Comparison of ENCODE assay signal across 15 cellular contexts in the genomic region with DNA sequence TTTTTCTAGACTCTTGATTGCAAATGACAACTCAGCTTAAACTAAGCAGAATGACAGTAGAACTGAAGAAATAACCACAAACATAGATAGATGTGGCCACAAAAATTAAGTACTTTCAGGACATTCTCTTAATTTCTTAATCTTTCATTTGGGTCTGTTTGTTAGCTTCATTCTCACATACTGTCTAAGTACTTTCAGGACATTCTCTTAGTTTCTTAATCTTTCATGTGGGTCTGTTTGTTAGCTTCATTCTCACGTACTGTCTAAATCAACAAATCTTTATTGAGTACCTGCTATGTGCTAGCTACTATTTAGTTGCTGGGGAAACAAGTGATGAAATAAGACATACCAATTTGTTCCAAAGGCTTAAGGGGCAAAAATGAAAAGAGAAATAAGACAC. TPM values are rescaled to one million over a fixed set of nuclear protein-coding genes. Genes with fewer than 3 reads are reported as not detected.
DNase-seq lines count a peak whose midpoint lies in the region; ATAC-seq lines count a peak whose summit lies in the region.
"Had no signal": no experiment of that assay in that cellular context is flagged by ENCODE, and none has a peak within 500 bp of the region (broad histone marks: within the 10 kb centered on the region; RNA-seq: fewer than 3 reads in every experiment).

No MANE protein-coding gene starts in this region.

- DNase-seq in activated naive CD4-positive, alpha-beta T cell treated with anti-CD3 and anti-CD28 coated beads, Interleukin-2, amount 50 U/mL, for 16 hours = no peak
- DNase-seq in activated naive CD8-positive, alpha-beta T cell treated with anti-CD3 and anti-CD28 coated beads, Interleukin-2, amount 50 U/mL, for 24 hours = no peak
- DNase-seq in DMS153 (lab: John Stamatoyannopoulos, UW) = no peak
- no peak for DNase-seq in cerebellar cortex (ENCODE audit: low spot score)
- DNase-seq in anterior cingulate cortex (lab: John Stamatoyannopoulos, UW) = no peak
- DNase-seq: BE2C, cortex of kidney, DMS79 treated with DMSO at 0.1 percent for 48 hours, left ventricle myocardium inferior, NCI-H2081, NCI-H82 had no signal

- H3K4me3 Mint-ChIP-seq in activated naive CD4-positive, alpha-beta T cell treated with anti-CD3 and anti-CD28 coated beads, Interleukin-2, amount 50 U/mL, for 24 hours = peak overlapping the region; percentile 83
- H3K4me3 Mint-ChIP-seq in IgD-negative memory B cell = peak overlapping the region in 3 of 4 donors; percentile 62 to 69 (median 68)
- peak overlapping the region; percentile 68 for H3K4me3 Mint-ChIP-seq in activated naive CD8-positive, alpha-beta T cell treated with anti-CD3 and anti-CD28 coated beads, Interleukin-2, amount 50 U/mL, for 24 hours
- H3K4me3 Mint-ChIP-seq in stimulated activated naive CD8-positive, alpha-beta T cell treated with anti-CD3 and anti-CD28 coated beads, Interleukin-15, Interleukin-2, amounts not matched to agents 100 ng/mL and 50 ng/mL, for 24 hours = peak overlapping the region; percentile 67

- peaks cover 86% of the 10 kb centered on the region for H3K4me1 Mint-ChIP-seq in activated naive CD4-positive, alpha-beta T cell treated with anti-CD3 and anti-CD28 coated beads, Interleukin-2, amount 50 U/mL, for 24 hours
- H3K4me1 Mint-ChIP-seq in IgD-negative memory B cell = peaks cover 66 to 69% (median 68%) of the 10 kb centered on the region in 3 donors
- H3K4me1 Mint-ChIP-seq in activated naive CD8-positive, alpha-beta T cell treated with anti-CD3 and anti-CD28 coated beads, Interleukin-2, amount 50 U/mL, for 24 hours = peaks cover 94% of the 10 kb centered on the region
- peaks cover 91% of the 10 kb centered on the region for H3K4me1 Mint-ChIP-seq in stimulated activated naive CD8-positive, alpha-beta T cell treated with anti-CD3 and anti-CD28 coated beads, Interleukin-15, Interleukin-2, amounts not matched to agents 100 ng/mL and 50 ng/mL, for 24 hours (ENCODE audit: low read depth)

- peak; percentile 27 for ATAC-seq in activated naive CD8-positive, alpha-beta T cell treated with anti-CD3 and anti-CD28 coated beads, Interleukin-2, amount 50 U/mL, for 24 hours
- ATAC-seq: esophagus mucosa had no signal

- peak overlapping the region; percentile 98 for H3K27ac Mint-ChIP-seq in activated naive CD4-positive, alpha-beta T cell treated with anti-CD3 and anti-CD28 coated beads, Interleukin-2, amount 50 U/mL, for 24 hours
- H3K27ac Mint-ChIP-seq in IgD-negative memory B cell = peak overlapping the region; percentile 60 to 82 (median 76)
- H3K27ac Mint-ChIP-seq in activated naive CD8-positive, alpha-beta T cell treated with anti-CD3 and anti-CD28 coated beads, Interleukin-2, amount 50 U/mL, for 24 hours = peak overlapping the region; percentile 87
- H3K27ac Mint-ChIP-seq in stimulated activated naive CD8-positive, alpha-beta T cell treated with anti-CD3 and anti-CD28 coated beads, Interleukin-15, Interleukin-2, amounts not matched to agents 100 ng/mL and 50 ng/mL, for 24 hours = peak overlapping the region; percentile 93

- no peaks in the 10 kb centered on the region for H3K27me3 Mint-ChIP-seq in activated naive CD4-positive, alpha-beta T cell treated with anti-CD3 and anti-CD28 coated beads, Interleukin-2, amount 50 U/mL, for 24 hours
- H3K27me3 Mint-ChIP-seq in IgD-negative memory B cell = no peaks in the 10 kb centered on the region
- no peaks in the 10 kb centered on the region for H3K27me3 Mint-ChIP-seq in activated naive CD8-positive, alpha-beta T cell treated with anti-CD3 and anti-CD28 coated beads, Interleukin-2, amount 50 U/mL, for 24 hours
- H3K27me3 Mint-ChIP-seq in stimulated activated naive CD8-positive, alpha-beta T cell treated with anti-CD3 and anti-CD28 coated beads, Interleukin-15, Interleukin-2, amounts not matched to agents 100 ng/mL and 50 ng/mL, for 24 hours = no peaks in the 10 kb centered on the region

- H3K9me3 Mint-ChIP-seq in activated naive CD4-positive, alpha-beta T cell treated with anti-CD3 and anti-CD28 coated beads, Interleukin-2, amount 50 U/mL, for 24 hours = no peaks in the 10 kb centered on the region
- H3K9me3 Mint-ChIP-seq in IgD-negative memory B cell = peaks cover 0 to 3% (median 0%) of the 10 kb centered on the region in 3 donors
- no peaks in the 10 kb centered on the region for H3K9me3 Mint-ChIP-seq in activated naive CD8-positive, alpha-beta T cell treated with anti-CD3 and anti-CD28 coated beads, Interleukin-2, amount 50 U/mL, for 24 hours
- no peaks in the 10 kb centered on the region for H3K9me3 Mint-ChIP-seq in stimulated activated naive CD8-positive, alpha-beta T cell treated with anti-CD3 and anti-CD28 coated beads, Interleukin-15, Interleukin-2, amounts not matched to agents 100 ng/mL and 50 ng/mL, for 24 hours

- peaks cover 2% of the 10 kb centered on the region for H3K36me3 Mint-ChIP-seq in activated naive CD4-positive, alpha-beta T cell treated with anti-CD3 and anti-CD28 coated beads, Interleukin-2, amount 50 U/mL, for 24 hours
- H3K36me3 Mint-ChIP-seq in IgD-negative memory B cell = peaks cover 9% of the 10 kb centered on the region
- peaks cover 1% of the 10 kb centered on the region for H3K36me3 Mint-ChIP-seq in activated naive CD8-positive, alpha-beta T cell treated with anti-CD3 and anti-CD28 coated beads, Interleukin-2, amount 50 U/mL, for 24 hours (ENCODE audit: low read depth)
- peaks cover 9% of the 10 kb centered on the region for H3K36me3 Mint-ChIP-seq in stimulated activated naive CD8-positive, alpha-beta T cell treated with anti-CD3 and anti-CD28 coated beads, Interleukin-15, Interleukin-2, amounts not matched to agents 100 ng/mL and 50 ng/mL, for 24 hours (ENCODE audit: low read depth)

RNA-seq across cellular contexts. Expression of gene FAM117B, which starts 35.1 kb away (rescaled TPM):
- polyA plus RNA-seq in IgD-negative memory B cell = 21.6 TPM
